ENCODE assay signal across 8 cellular contexts in genomic region chr19:41959056-41960053, GRCh38. TPM values are rescaled to one million over a fixed set of nuclear protein-coding genes. Genes with fewer than 3 reads are reported as not detected.
A peak's percentile ranks its signal among the peaks of the same experiment; 100 is the strongest.
DNase-seq lines count a peak whose midpoint lies in the region; ATAC-seq and TF ChIP-seq lines count a peak whose summit lies in the region.

TSS of gene RABAC1 (minus strand) at chr19:41959321. CDS start at chr19:41959292, 29 bp downstream.

- ATAC-seq in GM21528 (IDR thresholded peaks at IDR 0.05; ENCODE audit: low FRiP score, unreplicated experiment): peak; percentile 85
- ATAC-seq in PC-3: peak; percentile 76

- intact Hi-C loops in PC-3 (cut with micrococcal nuclease): loop anchor here (2.0 to 10.0 kb wide), 4 partner anchors 72 to 165 kb away; partner anchors contain the start of gene CEACAM3

- H4K20me1 ChIP-seq in PC-3 (ENCODE audit: low read length): no peaks in the 10 kb centered on the region

- H3K36me3 ChIP-seq in PC-3 (ENCODE audit: low read depth, low read length) (no peaks in the 10 kb centered on the region), mucosa of rectum (ENCODE audit: control insufficient read depth in 2 of 2, insufficient read depth in 2 of 2, low read length in 2 of 2) (peaks cover 0 to 2% of the 10 kb centered on the region in 2 donors)

- TF ChIP-seq EP300 in Ishikawa (IDR thresholded peaks at IDR 0.05; ENCODE audit: borderline replicate concordance): no peak

- H3K9ac ChIP-seq in PC-3 (ENCODE audit: low read length): peak within 1 kb of the TSS; percentile 86
- H3K9ac ChIP-seq in mucosa of rectum (ENCODE audit: low read depth in 1 of 2, low read length in 2 of 2): peak within 1 kb of the TSS; percentile 93 to 99

- no peaks in the 10 kb centered on the region for H3K27me3 ChIP-seq in PC-3 (ENCODE audit: low read length)
- no peaks in the 10 kb centered on the region for H3K27me3 ChIP-seq in mucosa of rectum (ENCODE audit: control insufficient read depth in 2 of 2, insufficient read depth in 2 of 2, low read length in 2 of 2)

- H2AFZ ChIP-seq in PC-3 (ENCODE audit: low read length): peak within 1 kb of the TSS; percentile 88

- no peaks in the 10 kb centered on the region for H3K9me2 ChIP-seq in PC-3 (replicated peaks; ENCODE audit: low read length)

- CTCF ChIA-PET in PC-3 (lab: Charles Lee): interaction anchor here (0.6 to 1.7 kb wide), 3 partner anchors 38 to 86 kb away, joined by 3 to 8 read pairs (median 5); no protein-coding TSS in a partner anchor

- peak; percentile 91 for DNase-seq in DMS 273 treated with DMSO at 0.1 percent for 48 hours (lab: John Stamatoyannopoulos, UW)
- DNase-seq in PC-3: peak; percentile 85
- DNase-seq in activated T-cell treated with anti-CD3 and anti-CD28 coated beads for 48 hours (ENCODE audit: low read depth): peak; percentile 85
- DNase-seq in epithelial cell of proximal tubule (ENCODE audit: low read depth): peak; percentile 33
- peak; percentile 93 for DNase-seq in stimulated activated CD8-positive, alpha-beta memory T cell treated with anti-CD3 and anti-CD28 coated beads, Interleukin-4, amount 100 ng/mL, for 48 hours

- no TSS peak for BruUV-seq in PC-3 (replicated peaks; lab: Mats Ljungman, UMichigan)

- H3K4me1 ChIP-seq in PC-3 (ENCODE audit: insufficient read depth, low read length) (peaks cover 15% of the 10 kb centered on the region), mucosa of rectum (ENCODE audit: control insufficient read depth in 2 of 2, insufficient read depth in 2 of 2, low read length in 2 of 2) (peaks cover 19 to 25% of the 10 kb centered on the region in 2 donors)

- peak within 1 kb of the TSS; percentile 99 for H3K4me2 ChIP-seq in PC-3 (ENCODE audit: low read length)

- H3K79me2 ChIP-seq in PC-3 (ENCODE audit: low read length): no peaks in the 10 kb centered on the region

- H3K9me3 ChIP-seq in PC-3 (ENCODE audit: low read length): no peaks in the 10 kb centered on the region
- no peaks in the 10 kb centered on the region for H3K9me3 ChIP-seq in mucosa of rectum (ENCODE audit: control insufficient read depth in 2 of 2, low read length in 2 of 2)

- H3K27ac ChIP-seq in PC-3 (ENCODE audit: low read length) (peak within 1 kb of the TSS; percentile 47), mucosa of rectum (ENCODE audit: low read depth in 2 of 2, low read length in 2 of 2) (peak within 1 kb of the TSS; percentile 98)

- 0 out of 2 replicates have a peak, but pooled peaks have one; percentile 3 for TF ChIP-seq RAD21 in Ishikawa (IDR thresholded peaks at IDR 0.05; ENCODE audit: low read depth)

- peak; percentile 44; the same call in 1 of the 2 replicates for TF ChIP-seq CTCF in PC-3 (conservative IDR thresholded peaks at IDR 0.05; ENCODE audit: low read depth, low read length)
- peak; percentile 12 for TF ChIP-seq CTCF in epithelial cell of proximal tubule (conservative IDR thresholded peaks at IDR 0.05; ENCODE audit: low read depth, low read length)

- peak within 1 kb of the TSS; percentile 88 for H3K4me3 ChIP-seq in PC-3 (ENCODE audit: low read length)
- peak within 1 kb of the TSS; percentile 99 for H3K4me3 ChIP-seq in epithelial cell of proximal tubule (ENCODE audit: low read depth, low read length)
- peak within 1 kb of the TSS; percentile 87 to 94 for H3K4me3 ChIP-seq in mucosa of rectum (ENCODE audit: low read length in 2 of 2)

- no peaks in the 10 kb centered on the region for H3F3A ChIP-seq in PC-3 (ENCODE audit: low read length, unreplicated experiment)

- POLR2A ChIA-PET in PC-3 (lab: Charles Lee; ENCODE audit: unreplicated experiment): no interaction called here

TF ChIP-seq in Ishikawa, 13 proteins besides CTCF, POLR2A, EP300 and RAD21:
- TF ChIP-seq CREB1 (IDR thresholded peaks at IDR 0.05; ENCODE audit: low read depth): peak; percentile 84
- TF ChIP-seq MAX (IDR thresholded peaks at IDR 0.05): 0 out of 2 replicates have a peak, but pooled peaks have one; percentile 33
- peak; percentile 35; the same call in 1 of the 2 replicates for TF ChIP-seq USF1 (IDR thresholded peaks at IDR 0.05)
- peak; percentile 23; the same call in 1 of the 2 replicates for TF ChIP-seq TAF1 (IDR thresholded peaks at IDR 0.05; ENCODE audit: low read depth)
- TF ChIP-seq NFIC (IDR thresholded peaks at IDR 0.05): no peak
- TF ChIP-seq YY1 (IDR thresholded peaks at IDR 0.05; ENCODE audit: low read depth): peak; percentile 94
- TF ChIP-seq TCF12 (IDR thresholded peaks at IDR 0.05; ENCODE audit: low read depth): peak; percentile 61; the same call in 1 of the 2 replicates
- peak; percentile 80 for TF ChIP-seq ZBTB7A (IDR thresholded peaks at IDR 0.05; ENCODE audit: low read depth)
- no peak; the same call in 1 of the 2 replicates for TF ChIP-seq EGR1 (IDR thresholded peaks at IDR 0.05)
- no peak for TF ChIP-seq REST (IDR thresholded peaks at IDR 0.05; ENCODE audit: low read depth)

RNA-seq across cellular contexts. Expression of gene RABAC1, which starts in this region (rescaled TPM):
- total RNA-seq in PC-3 (2014; rRNA removed): 148 and 158 TPM in 2 replicates
- total RNA-seq in epithelial cell of proximal tubule: 108 and 161 TPM in 2 replicates

Comparison
In these comparisons a context has a peak if more than half of its experiments do, and no peak if none do; other contexts are left out.
1. Peak in every context shown above with its lines: DNase-seq, ATAC-seq, H3K4me3 ChIP-seq and H3K27ac ChIP-seq.
2. DNase-seq: peak in every context shown above with its lines; median percentile 93 in stimulated activated CD8-positive, alpha-beta memory T cell treated with anti-CD3 and anti-CD28 coated beads, Interleukin-4, amount 100 ng/mL, for 48 hours; 91 in DMS 273 treated with DMSO at 0.1 percent for 48 hours; 85 in PC-3; 85 in activated T-cell treated with anti-CD3 and anti-CD28 coated beads for 48 hours; 33 in epithelial cell of proximal tubule.